1 cellular context compared by ENCODE assay signal in the genomic region with DNA sequence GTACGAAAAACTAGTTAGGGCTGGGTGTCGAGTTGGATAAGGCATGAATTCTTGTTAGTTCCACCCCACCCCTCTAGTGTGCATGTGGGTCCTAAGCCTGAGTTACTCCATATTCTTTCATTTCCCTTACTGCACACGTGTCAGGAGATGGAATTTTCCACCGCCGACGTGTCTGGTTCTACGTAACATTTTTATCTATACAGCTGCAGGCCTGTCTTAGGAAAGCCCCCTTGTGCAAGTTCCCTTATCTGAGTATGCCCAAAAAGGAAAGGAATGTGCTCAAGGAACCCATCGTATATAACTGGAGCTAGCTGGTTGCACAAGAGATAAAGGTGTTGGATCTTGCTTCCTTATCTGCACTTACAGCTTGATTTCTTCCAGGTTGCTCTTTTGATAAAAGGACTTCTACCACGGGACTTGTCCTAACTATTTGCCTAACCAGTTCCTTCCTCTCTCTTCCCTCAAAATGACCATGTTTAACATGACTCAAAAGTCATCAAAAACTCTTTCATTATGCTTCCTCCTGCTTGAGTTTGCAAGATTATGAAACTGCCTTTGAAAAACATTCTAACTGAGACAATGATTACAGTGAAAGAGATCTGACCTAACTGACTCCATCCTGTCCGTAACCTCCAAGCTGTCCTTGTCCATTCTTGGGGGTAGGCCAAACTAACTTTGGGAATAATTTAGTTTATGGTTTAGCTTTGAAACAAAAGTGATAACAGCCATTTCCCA.
A peak's percentile ranks its signal among the peaks of the same experiment; 100 is the strongest.
TF ChIP-seq lines count a peak whose summit lies in the region.

No MANE protein-coding gene starts in this region.

TF ChIP-seq in K562, 482 proteins besides CTCF, POLR2A, EP300 and RAD21 (continued from another document):
- TF ChIP-seq, protein P1, sequence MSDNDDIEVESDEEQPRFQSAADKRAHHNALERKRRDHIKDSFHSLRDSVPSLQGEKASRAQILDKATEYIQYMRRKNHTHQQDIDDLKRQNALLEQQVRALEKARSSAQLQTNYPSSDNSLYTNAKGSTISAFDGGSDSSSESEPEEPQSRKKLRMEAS (CRISPR knock-in tag; IDR thresholded peaks at IDR 0.05), result peak; percentile 80
- TF ChIP-seq GATAD2A (IDR thresholded peaks at IDR 0.05) (peak; percentile 91), SRSF3 (IDR thresholded peaks at IDR 0.05; ENCODE audit: insufficient read depth, low read length) (no peak), ETS2 (tag; IDR thresholded peaks at IDR 0.05; ENCODE audit: borderline replicate concordance, poor library complexity, severe bottlenecking) (peak; percentile 98), ZNF217 (CRISPR knock-in tag; IDR thresholded peaks at IDR 0.05) (no peak), RBFOX2 (IDR thresholded peaks at IDR 0.05; ENCODE audit: low read depth, low read length) (peak; percentile 35; the same call in 1 of the 2 replicates), MYBL2 (IDR thresholded peaks at IDR 0.05; ENCODE audit: low read depth) (peak; percentile 52), MYBL2 (CRISPR knock-in tag; IDR thresholded peaks at IDR 0.05; ENCODE audit: borderline replicate concordance) (no peak), TAF9B (IDR thresholded peaks at IDR 0.05; ENCODE audit: partially characterized antibody) (peak; percentile 88), ZNF175 (CRISPR knock-in tag; IDR thresholded peaks at IDR 0.05; ENCODE audit: low read depth) (peak; percentile 100), ZNF311 (CRISPR knock-in tag; IDR thresholded peaks at IDR 0.05) (peak; percentile 97), EP400 (IDR thresholded peaks at IDR 0.05) (peak; percentile 90), ESRRA (IDR thresholded peaks at IDR 0.05; ENCODE audit: borderline replicate concordance, low read depth) (peak; percentile 87; the same call in 1 of the 2 replicates), ZNF224 (CRISPR knock-in tag; IDR thresholded peaks at IDR 0.05) (no peak), PTRF (tag; IDR thresholded peaks at IDR 0.05) (peak; percentile 99), ZNF316 (IDR thresholded peaks at IDR 0.05) (peak; percentile 52), CEBPG (CRISPR knock-in tag; IDR thresholded peaks at IDR 0.05) (peak; percentile 95), CEBPG (tag; conservative IDR thresholded peaks at IDR 0.05 in 1 of 2, IDR thresholded peaks at IDR 0.05 in 1 of 2) (peak; percentile 99), ZKSCAN1 (IDR thresholded peaks at IDR 0.05; ENCODE audit: low read depth, low read length) (peak; percentile 77; the same call in 1 of the 2 replicates), KLF13 (tag; IDR thresholded peaks at IDR 0.05; ENCODE audit: borderline replicate concordance, low read depth) (peak; percentile 99), HDGF (IDR thresholded peaks at IDR 0.05) (no peak), TCF3 (CRISPR knock-in tag; IDR thresholded peaks at IDR 0.05) (peak; percentile 100), BRCA1 (IDR thresholded peaks at IDR 0.05) (no peak), BRCA1 (CRISPR knock-in tag; IDR thresholded peaks at IDR 0.05) (no peak), ZNF324 (CRISPR knock-in tag; IDR thresholded peaks at IDR 0.05) (peak; percentile 97), HOXB6 (CRISPR knock-in tag; IDR thresholded peaks at IDR 0.05; ENCODE audit: borderline replicate concordance) (peak; percentile 98), SMAD4 (CRISPR knock-in tag; conservative IDR thresholded peaks at IDR 0.05) (peak; percentile 100)
- TF ChIP-seq, protein P2, sequence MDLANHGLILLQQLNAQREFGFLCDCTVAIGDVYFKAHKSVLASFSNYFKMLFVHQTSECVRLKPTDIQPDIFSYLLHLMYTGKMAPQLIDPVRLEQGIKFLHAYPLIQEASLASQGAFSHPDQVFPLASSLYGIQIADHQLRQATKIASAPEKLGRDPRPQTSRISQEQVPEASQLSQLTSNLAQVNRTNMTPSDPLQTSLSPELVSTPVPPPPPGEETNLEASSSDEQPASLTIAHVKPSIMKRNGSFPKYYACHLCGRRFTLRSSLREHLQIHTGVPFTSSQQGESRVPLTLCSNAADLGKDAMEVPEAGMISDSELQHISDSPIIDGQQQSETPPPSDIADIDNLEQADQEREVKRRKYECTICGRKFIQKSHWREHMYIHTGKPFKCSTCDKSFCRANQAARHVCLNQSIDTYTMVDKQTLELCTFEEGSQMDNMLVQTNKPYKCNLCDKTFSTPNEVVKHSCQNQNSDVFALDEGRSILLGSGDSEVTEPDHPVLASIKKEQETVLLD (IDR thresholded peaks at IDR 0.05), result peak; percentile 59; the same call in 1 of the 2 replicates
- TF ChIP-seq, protein P3, sequence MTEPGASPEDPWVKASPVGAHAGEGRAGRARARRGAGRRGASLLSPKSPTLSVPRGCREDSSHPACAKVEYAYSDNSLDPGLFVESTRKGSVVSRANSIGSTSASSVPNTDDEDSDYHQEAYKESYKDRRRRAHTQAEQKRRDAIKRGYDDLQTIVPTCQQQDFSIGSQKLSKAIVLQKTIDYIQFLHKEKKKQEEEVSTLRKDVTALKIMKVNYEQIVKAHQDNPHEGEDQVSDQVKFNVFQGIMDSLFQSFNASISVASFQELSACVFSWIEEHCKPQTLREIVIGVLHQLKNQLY (CRISPR knock-in tag; conservative IDR thresholded peaks at IDR 0.05), result peak; percentile 20 to 90; a peak in 2 of 4 replicates
- TF ChIP-seq, protein P4, sequence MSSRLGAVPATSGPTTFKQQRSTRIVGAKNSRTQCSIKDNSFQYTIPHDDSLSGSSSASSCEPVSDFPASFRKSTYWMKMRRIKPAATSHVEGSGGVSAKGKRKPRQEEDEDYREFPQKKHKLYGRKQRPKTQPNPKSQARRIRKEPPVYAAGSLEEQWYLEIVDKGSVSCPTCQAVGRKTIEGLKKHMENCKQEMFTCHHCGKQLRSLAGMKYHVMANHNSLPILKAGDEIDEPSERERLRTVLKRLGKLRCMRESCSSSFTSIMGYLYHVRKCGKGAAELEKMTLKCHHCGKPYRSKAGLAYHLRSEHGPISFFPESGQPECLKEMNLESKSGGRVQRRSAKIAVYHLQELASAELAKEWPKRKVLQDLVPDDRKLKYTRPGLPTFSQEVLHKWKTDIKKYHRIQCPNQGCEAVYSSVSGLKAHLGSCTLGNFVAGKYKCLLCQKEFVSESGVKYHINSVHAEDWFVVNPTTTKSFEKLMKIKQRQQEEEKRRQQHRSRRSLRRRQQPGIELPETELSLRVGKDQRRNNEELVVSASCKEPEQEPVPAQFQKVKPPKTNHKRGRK (tag; IDR thresholded peaks at IDR 0.05), result no peak
- TF ChIP-seq, protein P5, sequence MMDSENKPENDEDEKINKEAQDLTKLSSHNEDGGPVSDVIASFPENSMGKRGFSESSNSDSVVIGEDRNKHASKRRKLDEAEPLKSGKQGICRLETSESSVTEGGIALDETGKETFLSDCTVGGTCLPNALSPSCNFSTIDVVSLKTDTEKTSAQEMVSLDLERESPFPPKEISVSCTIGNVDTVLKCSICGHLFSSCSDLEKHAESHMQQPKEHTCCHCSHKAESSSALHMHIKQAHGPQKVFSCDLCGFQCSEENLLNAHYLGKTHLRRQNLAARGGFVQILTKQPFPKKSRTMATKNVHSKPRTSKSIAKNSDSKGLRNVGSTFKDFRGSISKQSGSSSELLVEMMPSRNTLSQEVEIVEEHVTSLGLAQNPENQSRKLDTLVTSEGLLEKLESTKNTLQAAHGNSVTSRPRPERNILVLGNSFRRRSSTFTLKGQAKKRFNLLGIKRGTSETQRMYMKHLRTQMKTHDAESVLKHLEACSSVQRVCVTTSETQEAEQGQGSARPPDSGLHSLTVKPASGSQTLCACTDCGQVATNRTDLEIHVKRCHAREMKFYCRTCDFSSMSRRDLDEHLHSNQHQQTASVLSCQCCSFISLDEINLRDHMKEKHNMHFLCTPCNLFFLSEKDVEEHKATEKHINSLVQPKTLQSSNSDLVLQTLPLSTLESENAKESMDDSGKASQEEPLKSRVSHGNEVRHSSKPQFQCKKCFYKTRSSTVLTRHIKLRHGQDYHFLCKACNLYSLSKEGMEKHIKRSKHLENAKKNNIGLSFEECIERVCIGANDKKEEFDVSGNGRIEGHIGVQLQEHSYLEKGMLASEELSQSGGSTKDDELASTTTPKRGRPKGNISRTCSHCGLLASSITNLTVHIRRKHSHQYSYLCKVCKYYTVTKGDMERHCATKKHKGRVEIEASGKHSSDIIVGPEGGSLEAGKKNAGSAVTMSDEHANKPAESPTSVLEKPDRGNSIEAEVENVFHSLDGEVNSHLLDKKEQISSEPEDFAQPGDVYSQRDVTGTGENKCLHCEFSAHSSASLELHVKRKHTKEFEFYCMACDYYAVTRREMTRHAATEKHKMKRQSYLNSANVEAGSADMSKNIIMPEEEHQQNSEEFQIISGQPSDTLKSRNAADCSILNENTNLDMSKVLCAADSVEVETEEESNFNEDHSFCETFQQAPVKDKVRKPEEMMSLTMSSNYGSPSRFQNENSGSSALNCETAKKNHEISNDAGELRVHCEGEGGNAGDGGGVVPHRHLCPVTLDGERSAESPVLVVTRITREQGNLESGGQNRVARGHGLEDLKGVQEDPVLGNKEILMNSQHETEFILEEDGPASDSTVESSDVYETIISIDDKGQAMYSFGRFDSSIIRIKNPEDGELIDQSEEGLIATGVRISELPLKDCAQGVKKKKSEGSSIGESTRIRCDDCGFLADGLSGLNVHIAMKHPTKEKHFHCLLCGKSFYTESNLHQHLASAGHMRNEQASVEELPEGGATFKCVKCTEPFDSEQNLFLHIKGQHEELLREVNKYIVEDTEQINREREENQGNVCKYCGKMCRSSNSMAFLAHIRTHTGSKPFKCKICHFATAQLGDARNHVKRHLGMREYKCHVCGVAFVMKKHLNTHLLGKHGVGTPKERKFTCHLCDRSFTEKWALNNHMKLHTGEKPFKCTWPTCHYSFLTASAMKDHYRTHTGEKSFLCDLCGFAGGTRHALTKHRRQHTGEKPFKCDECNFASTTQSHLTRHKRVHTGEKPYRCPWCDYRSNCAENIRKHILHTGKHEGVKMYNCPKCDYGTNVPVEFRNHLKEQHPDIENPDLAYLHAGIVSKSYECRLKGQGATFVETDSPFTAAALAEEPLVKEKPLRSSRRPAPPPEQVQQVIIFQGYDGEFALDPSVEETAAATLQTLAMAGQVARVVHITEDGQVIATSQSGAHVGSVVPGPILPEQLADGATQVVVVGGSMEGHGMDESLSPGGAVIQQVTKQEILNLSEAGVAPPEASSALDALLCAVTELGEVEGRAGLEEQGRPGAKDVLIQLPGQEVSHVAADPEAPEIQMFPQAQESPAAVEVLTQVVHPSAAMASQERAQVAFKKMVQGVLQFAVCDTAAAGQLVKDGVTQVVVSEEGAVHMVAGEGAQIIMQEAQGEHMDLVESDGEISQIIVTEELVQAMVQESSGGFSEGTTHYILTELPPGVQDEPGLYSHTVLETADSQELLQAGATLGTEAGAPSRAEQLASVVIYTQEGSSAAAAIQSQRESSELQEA (IDR thresholded peaks at IDR 0.05; ENCODE audit: low read depth), result peak; percentile 33; the same call in 1 of the 2 replicates
- TF ChIP-seq, protein P6, sequence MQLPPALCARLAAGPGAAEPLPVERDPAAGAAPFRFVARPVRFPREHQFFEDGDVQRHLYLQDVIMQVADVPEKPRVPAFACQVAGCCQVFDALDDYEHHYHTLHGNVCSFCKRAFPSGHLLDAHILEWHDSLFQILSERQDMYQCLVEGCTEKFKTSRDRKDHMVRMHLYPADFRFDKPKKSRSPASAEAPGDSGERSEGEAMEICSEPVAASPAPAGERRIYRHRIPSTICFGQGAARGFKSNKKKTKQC (CRISPR knock-in tag; IDR thresholded peaks at IDR 0.05), result no peak
- TF ChIP-seq, protein P7, sequence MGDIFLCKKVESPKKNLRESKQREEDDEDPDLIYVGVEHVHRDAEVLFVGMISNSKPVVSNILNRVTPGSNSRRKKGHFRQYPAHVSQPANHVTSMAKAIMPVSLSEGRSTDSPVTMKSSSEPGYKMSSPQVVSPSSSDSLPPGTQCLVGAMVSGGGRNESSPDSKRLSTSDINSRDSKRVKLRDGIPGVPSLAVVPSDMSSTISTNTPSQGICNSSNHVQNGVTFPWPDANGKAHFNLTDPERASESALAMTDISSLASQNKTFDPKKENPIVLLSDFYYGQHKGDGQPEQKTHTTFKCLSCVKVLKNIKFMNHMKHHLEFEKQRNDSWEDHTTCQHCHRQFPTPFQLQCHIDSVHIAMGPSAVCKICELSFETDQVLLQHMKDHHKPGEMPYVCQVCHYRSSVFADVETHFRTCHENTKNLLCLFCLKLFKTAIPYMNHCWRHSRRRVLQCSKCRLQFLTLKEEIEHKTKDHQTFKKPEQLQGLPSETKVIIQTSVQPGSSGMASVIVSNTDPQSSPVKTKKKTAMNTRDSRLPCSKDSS (IDR thresholded peaks at IDR 0.05; ENCODE audit: low read depth, partially characterized antibody), result no peak
- TF ChIP-seq, protein P8, sequence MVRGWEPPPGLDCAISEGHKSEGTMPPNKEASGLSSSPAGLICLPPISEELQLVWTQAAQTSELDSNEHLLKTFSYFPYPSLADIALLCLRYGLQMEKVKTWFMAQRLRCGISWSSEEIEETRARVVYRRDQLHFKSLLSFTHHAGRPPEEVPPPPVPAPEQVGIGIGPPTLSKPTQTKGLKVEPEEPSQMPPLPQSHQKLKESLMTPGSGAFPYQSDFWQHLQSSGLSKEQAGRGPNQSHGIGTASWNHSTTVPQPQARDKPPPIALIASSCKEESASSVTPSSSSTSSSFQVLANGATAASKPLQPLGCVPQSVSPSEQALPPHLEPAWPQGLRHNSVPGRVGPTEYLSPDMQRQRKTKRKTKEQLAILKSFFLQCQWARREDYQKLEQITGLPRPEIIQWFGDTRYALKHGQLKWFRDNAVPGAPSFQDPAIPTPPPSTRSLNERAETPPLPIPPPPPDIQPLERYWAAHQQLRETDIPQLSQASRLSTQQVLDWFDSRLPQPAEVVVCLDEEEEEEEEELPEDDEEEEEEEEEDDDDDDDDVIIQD (CRISPR knock-in tag; IDR thresholded peaks at IDR 0.05), result peak; percentile 100
- TF ChIP-seq, protein P9, sequence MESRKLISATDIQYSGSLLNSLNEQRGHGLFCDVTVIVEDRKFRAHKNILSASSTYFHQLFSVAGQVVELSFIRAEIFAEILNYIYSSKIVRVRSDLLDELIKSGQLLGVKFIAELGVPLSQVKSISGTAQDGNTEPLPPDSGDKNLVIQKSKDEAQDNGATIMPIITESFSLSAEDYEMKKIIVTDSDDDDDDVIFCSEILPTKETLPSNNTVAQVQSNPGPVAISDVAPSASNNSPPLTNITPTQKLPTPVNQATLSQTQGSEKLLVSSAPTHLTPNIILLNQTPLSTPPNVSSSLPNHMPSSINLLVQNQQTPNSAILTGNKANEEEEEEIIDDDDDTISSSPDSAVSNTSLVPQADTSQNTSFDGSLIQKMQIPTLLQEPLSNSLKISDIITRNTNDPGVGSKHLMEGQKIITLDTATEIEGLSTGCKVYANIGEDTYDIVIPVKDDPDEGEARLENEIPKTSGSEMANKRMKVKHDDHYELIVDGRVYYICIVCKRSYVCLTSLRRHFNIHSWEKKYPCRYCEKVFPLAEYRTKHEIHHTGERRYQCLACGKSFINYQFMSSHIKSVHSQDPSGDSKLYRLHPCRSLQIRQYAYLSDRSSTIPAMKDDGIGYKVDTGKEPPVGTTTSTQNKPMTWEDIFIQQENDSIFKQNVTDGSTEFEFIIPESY (CRISPR knock-in tag; IDR thresholded peaks at IDR 0.05), result peak; percentile 51; the same call in 1 of the 2 replicates
